Comparison of ENCODE assay signal across 16 cellular contexts in genomic region chr5:126403156-126403555, GRCh38.
"Had no signal": no experiment of that assay in that cellular context is flagged by ENCODE, and none has a peak within 500 bp of the region (broad histone marks: within the 10 kb centered on the region; RNA-seq: fewer than 3 reads in every experiment).

No MANE protein-coding gene starts in this region.

- H3K27me3 Mint-ChIP-seq: activated naive CD8-positive, alpha-beta T cell treated with anti-CD3 and anti-CD28 coated beads for 36 hours had no signal

- H3K4me1 Mint-ChIP-seq: activated CD4-positive, alpha-beta T cell treated with anti-CD3 and anti-CD28 coated beads, Interleukin-2, amount 10 ng/mL, durations not matched to agents 24 days and 14 days; activated naive CD8-positive, alpha-beta T cell treated with anti-CD3 and anti-CD28 coated beads for 36 hours; immature natural killer cell; mesothelial cell of epicardium; nephron progenitor cell; stimulated activated memory B cell treated with anti-CD40 and anti-IgM and Interleukin-4, amounts not matched to agents 10 μg/mL and 1 μg/mL and 100 μg/mL, for 72 hours had no signal

- H3K27me3 ChIP-seq: foreskin keratinocyte had no signal

- H3K4me3 ChIP-seq: lower lobe of right lung had no signal

- DNase-seq: activated CD4-positive, alpha-beta T cell treated with anti-CD3 and anti-CD28 coated beads, Interleukin-2, amount 10 ng/mL, durations not matched to agents 24 days and 14 days; activated CD4-positive, CD25-positive, alpha-beta regulatory T cell; activated CD8-positive, alpha-beta memory T cell treated with anti-CD3 and anti-CD28 coated beads, Interleukin-2, amount 50 U/mL, for 48 hours; activated gamma-delta T cell treated with Interleukin-2 at 50 U/mL for 16 hours; activated naive CD8-positive, alpha-beta T cell treated with anti-CD3 and anti-CD28 coated beads for 36 hours; activated T-cell treated with anti-CD3 and anti-CD28 coated beads, Interleukin-2, amount 50 U/mL, for 72 hours; anterior cingulate cortex; head of caudate nucleus; immature natural killer cell; lower lobe of right lung; nephron progenitor cell; T-helper 2 cell had no signal

- H3K4me3 Mint-ChIP-seq: activated CD4-positive, alpha-beta T cell treated with anti-CD3 and anti-CD28 coated beads, Interleukin-2, amount 10 ng/mL, durations not matched to agents 24 days and 14 days; activated naive CD8-positive, alpha-beta T cell treated with anti-CD3 and anti-CD28 coated beads for 36 hours; activated T-cell treated with anti-CD3 and anti-CD28 coated beads, Interleukin-2, amount 50 U/mL, for 72 hours; immature natural killer cell; mesothelial cell of epicardium; nephron progenitor cell; stimulated activated memory B cell treated with anti-CD40 and anti-IgM and Interleukin-4, amounts not matched to agents 10 μg/mL and 1 μg/mL and 100 μg/mL, for 72 hours had no signal

- H3K36me3 ChIP-seq: lower lobe of right lung had no signal

- ATAC-seq: activated T-cell treated with anti-CD3 and anti-CD28 coated beads, Interleukin-2, amount 50 U/mL, for 72 hours; foreskin keratinocyte; lower lobe of right lung; sciatic nerve; stimulated activated memory B cell treated with anti-CD40 and anti-IgM and Interleukin-4, amounts not matched to agents 10 μg/mL and 1 μg/mL and 100 μg/mL, for 72 hours had no signal

- H3K27ac ChIP-seq: foreskin keratinocyte, lower lobe of right lung had no signal

- H3K27ac Mint-ChIP-seq: activated CD4-positive, alpha-beta T cell treated with anti-CD3 and anti-CD28 coated beads, Interleukin-2, amount 10 ng/mL, durations not matched to agents 24 days and 14 days; activated naive CD8-positive, alpha-beta T cell treated with anti-CD3 and anti-CD28 coated beads for 36 hours; activated T-cell treated with anti-CD3 and anti-CD28 coated beads, Interleukin-2, amount 50 U/mL, for 72 hours; immature natural killer cell; mesothelial cell of epicardium; nephron progenitor cell; stimulated activated memory B cell treated with anti-CD40 and anti-IgM and Interleukin-4, amounts not matched to agents 10 μg/mL and 1 μg/mL and 100 μg/mL, for 72 hours had no signal

- H3K4me1 ChIP-seq: foreskin keratinocyte, lower lobe of right lung had no signal
